Comparison of ENCODE assay signal across 8 cellular contexts in the genomic region with DNA sequence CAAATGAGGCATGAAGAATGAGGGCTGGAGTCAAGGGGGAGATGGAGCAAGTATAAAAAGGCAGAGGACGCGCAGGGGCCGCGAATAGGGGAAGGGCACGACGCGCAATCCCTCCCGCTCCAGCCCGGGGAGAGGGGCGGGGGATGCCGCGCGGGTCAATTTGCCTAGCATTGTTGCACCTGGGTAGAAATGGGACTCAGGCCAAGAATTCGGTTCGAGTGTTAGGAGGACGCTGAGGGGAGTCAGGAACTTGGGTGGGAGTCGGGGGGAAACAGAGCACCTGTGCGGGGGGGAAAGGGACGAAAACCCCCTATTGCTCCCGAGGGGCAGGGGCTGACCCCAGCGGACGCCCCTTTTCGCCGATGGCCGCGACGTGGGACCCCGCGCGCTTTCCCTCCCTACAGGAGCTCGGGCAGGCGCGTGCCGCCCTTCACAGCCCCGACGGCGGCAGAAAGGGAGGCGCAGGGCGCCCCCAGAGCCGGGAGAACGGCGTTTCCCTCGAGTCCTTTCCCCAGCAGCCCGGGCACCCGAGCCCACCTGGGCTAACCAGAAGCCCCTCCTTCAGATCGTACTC. TPM values are rescaled to one million over a fixed set of nuclear protein-coding genes. Genes with fewer than 3 reads are reported as not detected.
DNase-seq lines count a peak whose midpoint lies in the region; ATAC-seq and TF ChIP-seq lines count a peak whose summit lies in the region.

No MANE protein-coding gene starts in this region.

- H3K27ac ChIP-seq in right atrium auricular region, result peak overlapping the region; percentile 89 to 92

- H3K9me3 ChIP-seq in right atrium auricular region, result no peaks in the 10 kb centered on the region

- H3K27ac Mint-ChIP-seq in activated naive CD8-positive, alpha-beta T cell treated with anti-CD3 and anti-CD28 coated beads for 36 hours, result peak overlapping the region; percentile 89

- peaks cover 0 to 5% of the 10 kb centered on the region in 2 donors for H3K4me1 ChIP-seq in right atrium auricular region

- no peaks in the 10 kb centered on the region for H3K27me3 ChIP-seq in right atrium auricular region

- DNase-seq in DMS 273 (lab: John Stamatoyannopoulos, UW; ENCODE audit: unreplicated experiment) (peak; percentile 69), DMS 273 treated with DMSO at 0.1 percent for 48 hours (lab: John Stamatoyannopoulos, UW) (no peak), NCI-H82 (lab: John Stamatoyannopoulos, UW) (peak; percentile 83), right atrium auricular region (ENCODE audit: low spot score) (no peak), retina (peak; percentile 84)
- DNase-seq in activated naive CD8-positive, alpha-beta T cell treated with anti-CD3 and anti-CD28 coated beads for 36 hours, result peak; percentile 29

- H3K36me3 ChIP-seq in right atrium auricular region, result no peaks in the 10 kb centered on the region

- peak overlapping the region; percentile 63 to 93 for H3K4me3 ChIP-seq in right atrium auricular region

- H3K27me3 Mint-ChIP-seq in activated naive CD8-positive, alpha-beta T cell treated with anti-CD3 and anti-CD28 coated beads for 36 hours, result peaks cover 8% of the 10 kb centered on the region

- no peaks in the 10 kb centered on the region for H3K36me3 Mint-ChIP-seq in activated naive CD8-positive, alpha-beta T cell treated with anti-CD3 and anti-CD28 coated beads for 36 hours

- peak; percentile 14 for ATAC-seq in HG03045 (IDR thresholded peaks at IDR 0.05; ENCODE audit: unreplicated experiment)
- ATAC-seq in GM19324 (IDR thresholded peaks at IDR 0.05; ENCODE audit: low FRiP score, unreplicated experiment), result no peak

- peak overlapping the region; percentile 98 for H3K4me3 Mint-ChIP-seq in activated naive CD8-positive, alpha-beta T cell treated with anti-CD3 and anti-CD28 coated beads for 36 hours

- H3K4me1 Mint-ChIP-seq in activated naive CD8-positive, alpha-beta T cell treated with anti-CD3 and anti-CD28 coated beads for 36 hours, result peaks cover 15% of the 10 kb centered on the region

- H3K9me3 Mint-ChIP-seq in activated naive CD8-positive, alpha-beta T cell treated with anti-CD3 and anti-CD28 coated beads for 36 hours, result no peaks in the 10 kb centered on the region

- TF ChIP-seq CTCF in right atrium auricular region (IDR thresholded peaks at IDR 0.05), result peak in 1 of 2 donors; percentile 27

RNA-seq across cellular contexts. Expression of a gene that starts 0.4 kb away (rescaled TPM):
- total RNA-seq in activated naive CD8-positive, alpha-beta T cell treated with anti-CD3 and anti-CD28 coated beads for 36 hours, result 1 to 10 TPM; 2.4 TPM
- total RNA-seq in right atrium auricular region, result 10 to 100 TPM; 18.1 to 21.3 TPM

Comparison
In these comparisons a context has a peak if more than half of its experiments do, and no peak if none do; other contexts are left out.
1. DNase-seq: peak in DMS 273 (single experiment), NCI-H82 (single experiment), activated naive CD8-positive, alpha-beta T cell treated with anti-CD3 and anti-CD28 coated beads for 36 hours (single experiment) and retina (single experiment); none in DMS 273 treated with DMSO at 0.1 percent for 48 hours (single experiment) and right atrium auricular region (single experiment).
2. RNA of a gene that starts 0.4 kb away (total RNA-seq): 18.1 to 21.3 TPM in right atrium auricular region; 2.4 TPM in activated naive CD8-positive, alpha-beta T cell treated with anti-CD3 and anti-CD28 coated beads for 36 hours; every median in the first group is over 4 times any median in the second.